ENCODE assay signal across 10 cellular contexts in genomic region chr12:67667276-67668073, GRCh38. TPM values are rescaled to one million over a fixed set of nuclear protein-coding genes. Genes with fewer than 3 reads are reported as not detected.
DNase-seq lines count a peak whose midpoint lies in the region; ATAC-seq and TF ChIP-seq lines count a peak whose summit lies in the region.
"Had no signal": no experiment of that assay in that cellular context is flagged by ENCODE, and none has a peak within 500 bp of the region (broad histone marks: within the 10 kb centered on the region; RNA-seq: fewer than 3 reads in every experiment).

No MANE protein-coding gene starts in this region.

- H3K9me3 ChIP-seq in mucosa of descending colon (no peaks in the 10 kb centered on the region), thyroid gland (no peaks in the 10 kb centered on the region)

- DNase-seq in NCI-H446 treated with DMSO at 0.1 percent for 48 hours (lab: John Stamatoyannopoulos, UW) (peak; percentile 84), fibroblast of mammary gland (ENCODE audit: low read depth) (peak; percentile 55), mucosa of descending colon (peak; percentile 50 to 55 (median 55)), thyroid gland (peak; percentile 82 to 88), activated gamma-delta T cell treated with Interleukin-2 at 50 U/mL for 16 hours (no peak), NCI-H1930 (lab: John Stamatoyannopoulos, UW) (no peak)
- DNase-seq: DMS53, retina had no signal

- intact Hi-C loops in mucosa of descending colon (cut with DNase I, micrococcal nuclease) (no loop called here), thyroid gland (cut with DNase I) (no loop called here)

- TF ChIP-seq CTCF in fibroblast of mammary gland (conservative IDR thresholded peaks at IDR 0.05; ENCODE audit: control insufficient read depth, insufficient read depth, low read depth, low read length): no peak
- TF ChIP-seq CTCF in mucosa of descending colon (IDR thresholded peaks at IDR 0.05): no peak
- TF ChIP-seq CTCF in thyroid gland (IDR thresholded peaks at IDR 0.05): no peak

- peak; percentile 42 for ATAC-seq in mucosa of descending colon
- no peak for ATAC-seq in HG03045 (IDR thresholded peaks at IDR 0.05; ENCODE audit: unreplicated experiment)
- ATAC-seq: K562 had no signal

- H3K36me3 ChIP-seq in mucosa of descending colon (ENCODE audit: low read depth): no peaks in the 10 kb centered on the region
- no peaks in the 10 kb centered on the region for H3K36me3 ChIP-seq in thyroid gland

- no peak overlapping the region for H3K27ac ChIP-seq in thyroid gland

- TF ChIP-seq POLR2A in thyroid gland (IDR thresholded peaks at IDR 0.05): no peak

- H3K27me3 ChIP-seq in thyroid gland: no peaks in the 10 kb centered on the region

- H3K4me3 ChIP-seq in fibroblast of mammary gland (ENCODE audit: control insufficient read depth, low read depth, low read length) (no peak overlapping the region), mucosa of descending colon (no peak overlapping the region), thyroid gland (replicated peaks in 1 of 3) (no peak overlapping the region)
- H3K4me3 ChIP-seq: K562 had no signal

- WGBS in thyroid gland, 2 donors: 32 to 39% methylated on average over 8 of the region's 8 CpGs

- H3K4me1 ChIP-seq in mucosa of descending colon (ENCODE audit: low read depth): peaks cover 6% of the 10 kb centered on the region
- peaks cover 5 to 11% of the 10 kb centered on the region in 2 donors for H3K4me1 ChIP-seq in thyroid gland

RNA-seq across cellular contexts. Expression of gene DYRK2, which starts 18.9 kb away (rescaled TPM):
- total RNA-seq in mucosa of descending colon: 100 to 1,000 TPM in 2 of 3 donors, 10 to 100 TPM in 1; 65.2 to 161 (median 111) TPM
- total RNA-seq in thyroid gland: 10 to 100 TPM; 17.2 to 41.9 (median 19.6) TPM

Comparison
In these comparisons a context has a peak if more than half of its experiments do, and no peak if none do; other contexts are left out.
1. DNase-seq: peak in NCI-H446 treated with DMSO at 0.1 percent for 48 hours (single experiment), fibroblast of mammary gland (single experiment), mucosa of descending colon (3 of 3) and thyroid gland (2 of 2); none in activated gamma-delta T cell treated with Interleukin-2 at 50 U/mL for 16 hours (single experiment) and NCI-H1930 (0 of 2).